Comparison of ENCODE assay signal across 17 cellular contexts in genomic region chr13:100854091-100854490, GRCh38.
"Had no signal": no experiment of that assay in that cellular context is flagged by ENCODE, and none has a peak within 500 bp of the region (broad histone marks: within the 10 kb centered on the region; RNA-seq: fewer than 3 reads in every experiment).

No MANE protein-coding gene starts in this region.

- H3K9me3 Mint-ChIP-seq: activated CD4-positive, alpha-beta memory T cell treated with anti-CD3 and anti-CD28 coated beads for 36 hours; activated naive CD4-positive, alpha-beta T cell treated with anti-CD3 and anti-CD28 coated beads, Interleukin-2, amount 10 ng/mL, durations not matched to agents 7 days and 5 days; activated T-cell treated with anti-CD3 and anti-CD28 coated beads, Interleukin-2, amount 50 U/mL, for 24 hours had no signal

- H3K4me3 Mint-ChIP-seq: activated CD4-positive, alpha-beta memory T cell treated with anti-CD3 and anti-CD28 coated beads for 36 hours; activated CD4-positive, alpha-beta T cell treated with anti-CD3 and anti-CD28 coated beads for 36 hours; activated naive CD4-positive, alpha-beta T cell treated with anti-CD3 and anti-CD28 coated beads, Interleukin-2, amount 10 ng/mL, durations not matched to agents 7 days and 5 days; activated T-cell treated with anti-CD3 and anti-CD28 coated beads, Interleukin-2, amount 50 U/mL, for 24 hours; nephron had no signal

- H3K4me1 ChIP-seq: ascending aorta, gastrocnemius medialis, heart right ventricle, psoas muscle, suprapubic skin, upper lobe of left lung had no signal

- H3K27me3 Mint-ChIP-seq: activated CD4-positive, alpha-beta memory T cell treated with anti-CD3 and anti-CD28 coated beads for 36 hours; activated CD4-positive, alpha-beta T cell treated with anti-CD3 and anti-CD28 coated beads for 36 hours; activated naive CD4-positive, alpha-beta T cell treated with anti-CD3 and anti-CD28 coated beads, Interleukin-2, amount 10 ng/mL, durations not matched to agents 7 days and 5 days had no signal

- H3K4me1 Mint-ChIP-seq: activated CD4-positive, alpha-beta T cell treated with anti-CD3 and anti-CD28 coated beads for 36 hours; activated naive CD4-positive, alpha-beta T cell treated with anti-CD3 and anti-CD28 coated beads, Interleukin-2, amount 10 ng/mL, durations not matched to agents 7 days and 5 days; nephron had no signal

- H3K27ac ChIP-seq: ascending aorta, cardiac muscle cell, gastrocnemius medialis, heart right ventricle, psoas muscle, right lobe of liver, suprapubic skin, upper lobe of left lung, WERI-Rb-1 had no signal

- H3K27me3 ChIP-seq: ascending aorta, cardiac muscle cell, gastrocnemius medialis, heart right ventricle, right lobe of liver, suprapubic skin, upper lobe of left lung had no signal

- ATAC-seq: activated CD4-positive, alpha-beta T cell treated with anti-CD3 and anti-CD28 coated beads for 36 hours; gastrocnemius medialis; heart right ventricle; psoas muscle; right lobe of liver; stimulated activated naive CD8-positive, alpha-beta T cell treated with anti-CD3 and anti-CD28 coated beads, Interleukin-15, Interleukin-2, amounts not matched to agents 100 U/mL and 50 U/mL, for 24 hours had no signal

- H3K4me3 ChIP-seq: ascending aorta, cardiac muscle cell, gastrocnemius medialis, heart right ventricle, psoas muscle, right lobe of liver, suprapubic skin, upper lobe of left lung had no signal

- H3K36me3 ChIP-seq: ascending aorta, cardiac muscle cell, gastrocnemius medialis, heart right ventricle, right lobe of liver, suprapubic skin, upper lobe of left lung, WERI-Rb-1 had no signal

- DNase-seq: activated CD4-positive, alpha-beta memory T cell treated with anti-CD3 and anti-CD28 coated beads for 36 hours; activated CD4-positive, alpha-beta T cell treated with anti-CD3 and anti-CD28 coated beads for 36 hours; activated naive CD4-positive, alpha-beta T cell treated with anti-CD3 and anti-CD28 coated beads, Interleukin-2, amount 10 ng/mL, durations not matched to agents 7 days and 5 days; activated T-cell treated with anti-CD3 and anti-CD28 coated beads, Interleukin-2, amount 50 U/mL, for 24 hours; gastrocnemius medialis; heart right ventricle; kidney; mesenchymal stem cell; psoas muscle; right lobe of liver; stimulated activated naive CD8-positive, alpha-beta T cell treated with anti-CD3 and anti-CD28 coated beads, Interleukin-15, Interleukin-2, amounts not matched to agents 100 U/mL and 50 U/mL, for 24 hours; upper lobe of left lung; WERI-Rb-1 had no signal

- H3K36me3 Mint-ChIP-seq: activated CD4-positive, alpha-beta memory T cell treated with anti-CD3 and anti-CD28 coated beads for 36 hours; activated naive CD4-positive, alpha-beta T cell treated with anti-CD3 and anti-CD28 coated beads, Interleukin-2, amount 10 ng/mL, durations not matched to agents 7 days and 5 days had no signal

- H3K27ac Mint-ChIP-seq: activated CD4-positive, alpha-beta memory T cell treated with anti-CD3 and anti-CD28 coated beads for 36 hours; activated CD4-positive, alpha-beta T cell treated with anti-CD3 and anti-CD28 coated beads for 36 hours; activated naive CD4-positive, alpha-beta T cell treated with anti-CD3 and anti-CD28 coated beads, Interleukin-2, amount 10 ng/mL, durations not matched to agents 7 days and 5 days; activated T-cell treated with anti-CD3 and anti-CD28 coated beads, Interleukin-2, amount 50 U/mL, for 24 hours; nephron had no signal

- H3K9me3 ChIP-seq: ascending aorta, gastrocnemius medialis, psoas muscle, right lobe of liver, suprapubic skin, upper lobe of left lung had no signal
